Comparison of ENCODE assay signal across 1 cellular context in genomic region chr12:97681612-97682504, GRCh38.
TF ChIP-seq lines count a peak whose summit lies in the region.

No MANE protein-coding gene starts in this region.

TF ChIP-seq in GM23338, 12 proteins besides CTCF, POLR2A, EP300 and RAD21 (continued from another document):
- TF ChIP-seq, protein P1, sequence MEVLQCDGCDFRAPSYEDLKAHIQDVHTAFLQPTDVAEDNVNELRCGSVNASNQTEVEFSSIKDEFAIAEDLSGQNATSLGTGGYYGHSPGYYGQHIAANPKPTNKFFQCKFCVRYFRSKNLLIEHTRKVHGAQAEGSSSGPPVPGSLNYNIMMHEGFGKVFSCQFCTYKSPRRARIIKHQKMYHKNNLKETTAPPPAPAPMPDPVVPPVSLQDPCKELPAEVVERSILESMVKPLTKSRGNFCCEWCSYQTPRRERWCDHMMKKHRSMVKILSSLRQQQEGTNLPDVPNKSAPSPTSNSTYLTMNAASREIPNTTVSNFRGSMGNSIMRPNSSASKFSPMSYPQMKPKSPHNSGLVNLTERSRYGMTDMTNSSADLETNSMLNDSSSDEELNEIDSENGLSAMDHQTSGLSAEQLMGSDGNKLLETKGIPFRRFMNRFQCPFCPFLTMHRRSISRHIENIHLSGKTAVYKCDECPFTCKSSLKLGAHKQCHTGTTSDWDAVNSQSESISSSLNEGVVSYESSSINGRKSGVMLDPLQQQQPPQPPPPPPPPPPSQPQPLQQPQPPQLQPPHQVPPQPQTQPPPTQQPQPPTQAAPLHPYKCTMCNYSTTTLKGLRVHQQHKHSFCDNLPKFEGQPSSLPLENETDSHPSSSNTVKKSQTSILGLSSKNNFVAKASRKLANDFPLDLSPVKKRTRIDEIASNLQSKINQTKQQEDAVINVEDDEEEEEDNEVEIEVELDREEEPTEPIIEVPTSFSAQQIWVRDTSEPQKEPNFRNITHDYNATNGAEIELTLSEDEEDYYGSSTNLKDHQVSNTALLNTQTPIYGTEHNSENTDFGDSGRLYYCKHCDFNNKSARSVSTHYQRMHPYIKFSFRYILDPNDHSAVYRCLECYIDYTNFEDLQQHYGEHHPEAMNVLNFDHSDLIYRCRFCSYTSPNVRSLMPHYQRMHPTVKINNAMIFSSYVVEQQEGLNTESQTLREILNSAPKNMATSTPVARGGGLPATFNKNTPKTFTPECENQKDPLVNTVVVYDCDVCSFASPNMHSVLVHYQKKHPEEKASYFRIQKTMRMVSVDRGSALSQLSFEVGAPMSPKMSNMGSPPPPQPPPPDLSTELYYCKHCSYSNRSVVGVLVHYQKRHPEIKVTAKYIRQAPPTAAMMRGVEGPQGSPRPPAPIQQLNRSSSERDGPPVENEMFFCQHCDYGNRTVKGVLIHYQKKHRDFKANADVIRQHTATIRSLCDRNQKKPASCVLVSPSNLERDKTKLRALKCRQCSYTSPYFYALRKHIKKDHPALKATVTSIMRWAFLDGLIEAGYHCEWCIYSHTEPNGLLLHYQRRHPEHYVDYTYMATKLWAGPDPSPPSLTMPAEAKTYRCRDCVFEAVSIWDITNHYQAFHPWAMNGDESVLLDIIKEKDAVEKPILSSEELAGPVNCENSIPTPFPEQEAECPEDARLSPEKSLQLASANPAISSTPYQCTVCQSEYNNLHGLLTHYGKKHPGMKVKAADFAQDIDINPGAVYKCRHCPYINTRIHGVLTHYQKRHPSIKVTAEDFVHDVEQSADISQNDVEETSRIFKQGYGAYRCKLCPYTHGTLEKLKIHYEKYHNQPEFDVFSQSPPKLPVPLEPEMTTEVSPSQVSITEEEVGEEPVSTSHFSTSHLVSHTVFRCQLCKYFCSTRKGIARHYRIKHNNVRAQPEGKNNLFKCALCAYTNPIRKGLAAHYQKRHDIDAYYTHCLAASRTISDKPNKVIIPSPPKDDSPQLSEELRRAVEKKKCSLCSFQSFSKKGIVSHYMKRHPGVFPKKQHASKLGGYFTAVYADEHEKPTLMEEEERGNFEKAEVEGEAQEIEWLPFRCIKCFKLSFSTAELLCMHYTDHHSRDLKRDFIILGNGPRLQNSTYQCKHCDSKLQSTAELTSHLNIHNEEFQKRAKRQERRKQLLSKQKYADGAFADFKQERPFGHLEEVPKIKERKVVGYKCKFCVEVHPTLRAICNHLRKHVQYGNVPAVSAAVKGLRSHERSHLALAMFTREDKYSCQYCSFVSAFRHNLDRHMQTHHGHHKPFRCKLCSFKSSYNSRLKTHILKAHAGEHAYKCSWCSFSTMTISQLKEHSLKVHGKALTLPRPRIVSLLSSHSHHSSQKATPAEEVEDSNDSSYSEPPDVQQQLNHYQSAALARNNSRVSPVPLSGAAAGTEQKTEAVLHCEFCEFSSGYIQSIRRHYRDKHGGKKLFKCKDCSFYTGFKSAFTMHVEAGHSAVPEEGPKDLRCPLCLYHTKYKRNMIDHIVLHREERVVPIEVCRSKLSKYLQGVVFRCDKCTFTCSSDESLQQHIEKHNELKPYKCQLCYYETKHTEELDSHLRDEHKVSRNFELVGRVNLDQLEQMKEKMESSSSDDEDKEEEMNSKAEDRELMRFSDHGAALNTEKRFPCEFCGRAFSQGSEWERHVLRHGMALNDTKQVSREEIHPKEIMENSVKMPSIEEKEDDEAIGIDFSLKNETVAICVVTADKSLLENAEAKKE (CRISPR knock-in tag; IDR thresholded peaks at IDR 0.05): no peak
- TF ChIP-seq ETS1 (IDR thresholded peaks at IDR 0.05) (no peak), REST (IDR thresholded peaks at IDR 0.05; ENCODE audit: unreplicated experiment) (no peak), CREB1 (CRISPR knock-in tag; IDR thresholded peaks at IDR 0.05; ENCODE audit: low read depth) (no peak), POLR2AphosphoS5 (IDR thresholded peaks at IDR 0.05; ENCODE audit: low read depth) (no peak), ZNF331 (CRISPR knock-in tag; IDR thresholded peaks at IDR 0.05; ENCODE audit: low read depth) (no peak), EZH2 (IDR thresholded peaks at IDR 0.05; ENCODE audit: low read depth, unreplicated experiment) (no peak), EZH2phosphoT487 (IDR thresholded peaks at IDR 0.05; ENCODE audit: unreplicated experiment) (no peak), JUNB (IDR thresholded peaks at IDR 0.05; ENCODE audit: unreplicated experiment) (no peak)
